In the genomic region with DNA sequence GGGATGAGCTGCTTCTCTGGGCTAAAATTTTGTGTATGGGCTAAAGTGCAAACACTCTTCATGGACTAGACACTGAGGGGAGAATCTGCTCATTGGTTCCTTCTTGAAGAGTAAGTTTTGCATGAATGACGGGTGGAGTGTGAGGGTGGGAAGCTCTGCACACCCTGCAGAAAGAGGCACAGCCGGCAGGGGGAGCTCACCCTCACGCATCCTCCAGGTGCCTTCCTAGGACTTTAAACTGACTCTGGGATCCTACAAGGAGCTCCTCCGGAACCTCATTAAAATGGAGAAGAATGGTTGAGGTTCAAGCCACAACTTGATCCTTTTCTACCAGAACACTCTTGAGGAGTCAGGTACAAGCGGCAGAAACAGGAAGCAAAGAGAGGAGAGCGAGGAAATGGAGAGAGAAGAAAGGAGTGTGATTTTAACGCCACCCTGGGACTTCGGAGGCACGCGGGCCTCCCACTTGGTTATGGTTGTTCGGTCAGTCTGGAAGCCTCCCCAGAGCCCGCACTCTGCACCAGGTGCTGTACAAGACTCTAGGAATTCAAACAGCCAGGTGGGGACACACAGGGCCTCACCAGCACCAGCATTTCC, we compare ENCODE assay signal across 8 cellular contexts.
DNase-seq lines count a peak whose midpoint lies in the region; ATAC-seq and TF ChIP-seq lines count a peak whose summit lies in the region.

No MANE protein-coding gene starts in this region.

- no peaks in the 10 kb centered on the region for H4K20me1 ChIP-seq in OCI-LY1 (ENCODE audit: insufficient read depth, low read length)

- H3K4me2 ChIP-seq in OCI-LY1 (ENCODE audit: low read length) = no peak overlapping the region

- 71 to 98% methylated on average over 7 to 12 of the region's 12 CpGs for WGBS in transverse colon (ENCODE audit: low coverage in 1 of 2), 2 donors

- no peaks in the 10 kb centered on the region for H3K9me3 ChIP-seq in OCI-LY1 (ENCODE audit: low read length)
- H3K9me3 ChIP-seq in left lung = no peaks in the 10 kb centered on the region
- no peaks in the 10 kb centered on the region for H3K9me3 ChIP-seq in transverse colon

- H3K4me1 ChIP-seq in OCI-LY1 (ENCODE audit: insufficient read depth, low read length, severe bottlenecking) = no peaks in the 10 kb centered on the region
- peaks cover 0 to 15% of the 10 kb centered on the region in 2 donors for H3K4me1 ChIP-seq in left lung
- H3K4me1 ChIP-seq in transverse colon = peaks cover 0 to 7% (median 5%) of the 10 kb centered on the region in 4 donors

- no peak for TF ChIP-seq EP300 in transverse colon (IDR thresholded peaks at IDR 0.05; ENCODE audit: low read depth)

- H3K27me3 ChIP-seq in OCI-LY1 (ENCODE audit: insufficient read depth, low read length) = peaks cover 11% of the 10 kb centered on the region; the same call in 1 of the 2 replicates
- H3K27me3 ChIP-seq in left lung = no peaks in the 10 kb centered on the region
- H3K27me3 ChIP-seq in transverse colon = no peaks in the 10 kb centered on the region

- no peaks in the 10 kb centered on the region for H3K79me2 ChIP-seq in OCI-LY1 (ENCODE audit: insufficient read depth, low read length)

- in situ Hi-C loops in transverse colon (cut with MboI; ENCODE audit: low pct_ligation_motif_present in 1 of 4, low pct_unique_long_range_greater_than_20kb in 1 of 4, low sequenced_read_pairs in 3 of 4) = no loop called here

- no peak overlapping the region for H3K4me3 ChIP-seq in OCI-LY1 (ENCODE audit: low read depth, low read length, poor library complexity, severe bottlenecking)
- no peak overlapping the region for H3K4me3 ChIP-seq in left lung
- no peak overlapping the region for H3K4me3 ChIP-seq in transverse colon

- intact Hi-C loops in left lung (cut with DNase I) (no loop called here), transverse colon (cut with DNase I; ENCODE audit: low total_unique reads) (no loop called here)

- TF ChIP-seq CTCF in OCI-LY1 (IDR thresholded peaks at IDR 0.05; ENCODE audit: low read length) (peak; percentile 90), left lung (IDR thresholded peaks at IDR 0.05) (peak; percentile 57 to 69), transverse colon (IDR thresholded peaks at IDR 0.05) (peak; percentile 58 to 74 (median 62))

- DNase-seq in SKM-1 treated with dmso at 0.1 percent for 144 hours (lab: John Stamatoyannopoulos, UW; ENCODE audit: unreplicated experiment) (peak; percentile 1), SKM-1 (lab: John Stamatoyannopoulos, UW; ENCODE audit: unreplicated experiment) (no peak), astrocyte of the hippocampus (ENCODE audit: low read depth, low spot score) (peak; percentile 27), left lung (no peak), transverse colon (peak; percentile 55), dedifferentiated amniotic fluid mesenchymal stem cell (ENCODE audit: extremely low spot score) (no peak)

- H3K9ac ChIP-seq in OCI-LY1 (ENCODE audit: low read length) = no peak overlapping the region

- H2AFZ ChIP-seq in OCI-LY1 (ENCODE audit: low read length) = no peak overlapping the region

- H3F3A ChIP-seq in OCI-LY1 (ENCODE audit: insufficient read depth, low read length) = no peaks in the 10 kb centered on the region

- H3K36me3 ChIP-seq in OCI-LY1 (ENCODE audit: insufficient read depth, low read length) (peaks cover 2% of the 10 kb centered on the region; the same call in 1 of the 2 replicates), left lung (peaks cover 0 to 36% of the 10 kb centered on the region in 2 donors), transverse colon (peaks cover 0 to 13% (median 4%) of the 10 kb centered on the region in 4 donors)

- ATAC-seq in HG02884 (IDR thresholded peaks at IDR 0.05; ENCODE audit: unreplicated experiment) (peak; percentile 71), left lung (peak; percentile 75)

- TF ChIP-seq POLR2A in transverse colon (IDR thresholded peaks at IDR 0.05) = no peak

- H3K9me2 ChIP-seq in OCI-LY1 (ENCODE audit: low read depth, low read length) = no peaks in the 10 kb centered on the region

- H3K27ac ChIP-seq in OCI-LY1 (ENCODE audit: low read depth, low read length, poor library complexity, severe bottlenecking) (no peak overlapping the region), left lung (no peak overlapping the region), transverse colon (no peak overlapping the region)

Comparison
In these comparisons a context has a peak if more than half of its experiments do, and no peak if none do; other contexts are left out.
1. DNase-seq: peak in SKM-1 treated with dmso at 0.1 percent for 144 hours (single experiment), astrocyte of the hippocampus (single experiment) and transverse colon (single experiment); none in SKM-1 (single experiment), left lung (0 of 2) and dedifferentiated amniotic fluid mesenchymal stem cell (single experiment).
2. Peak in every context shown above with its lines, with median percentiles within 50 percentile points of each other: CTCF ChIP-seq.